Comparison of ENCODE assay signal across 12 cellular contexts in genomic region chr10:94775425-94775824, GRCh38. TPM values are rescaled to one million over a fixed set of nuclear protein-coding genes. Genes with fewer than 3 reads are reported as not detected.
"Had no signal": no experiment of that assay in that cellular context is flagged by ENCODE, and none has a peak within 500 bp of the region (broad histone marks: within the 10 kb centered on the region; RNA-seq: fewer than 3 reads in every experiment).

No MANE protein-coding gene starts in this region.

RNA-seq across cellular contexts. Expression of gene CYP2C19, which starts 12.9 kb away (rescaled TPM):
- total RNA-seq: activated naive CD4-positive, alpha-beta T cell treated with anti-CD3 and anti-CD28 coated beads, Interleukin-2, amount 50 U/mL, for 72 hours; activated naive CD8-positive, alpha-beta T cell treated with anti-CD3 and anti-CD28 coated beads for 36 hours; activated naive CD8-positive, alpha-beta T cell treated with anti-CD3 and anti-CD28 coated beads, Interleukin-2, amount 10 ng/mL, durations not matched to agents 7 days and 5 days; activated T-helper 1 cell treated with anti-CD3 and anti-CD28 coated beads, Interleukin-12 subunit alpha, Interleukin-12 subunit beta, Interleukin-2, Interleukin-4 antibody, amounts not matched to agents 30 ng/mL and 10 ng/mL and 1 ng/mL, durations not matched to agents 14 hours and 24 hours and 36 hours; activated T-helper 2 cell treated with anti-CD3 and anti-CD28 coated beads, Interferon-gamma antibody, Interleukin-2, Interleukin-4, amounts not matched to agents 10 μg/mL and 5 μg/mL and 100 μg/mL, durations not matched to agents 14 hours and 24 hours and 36 hours; adrenal gland; aorta; ascending aorta; astrocyte; cardiac muscle cell; cardiac septum had no signal
- polyA plus RNA-seq: adipose tissue, adrenal gland, cardiac muscle cell had no signal
